ENCODE assay signal across 15 cellular contexts in the genomic region with DNA sequence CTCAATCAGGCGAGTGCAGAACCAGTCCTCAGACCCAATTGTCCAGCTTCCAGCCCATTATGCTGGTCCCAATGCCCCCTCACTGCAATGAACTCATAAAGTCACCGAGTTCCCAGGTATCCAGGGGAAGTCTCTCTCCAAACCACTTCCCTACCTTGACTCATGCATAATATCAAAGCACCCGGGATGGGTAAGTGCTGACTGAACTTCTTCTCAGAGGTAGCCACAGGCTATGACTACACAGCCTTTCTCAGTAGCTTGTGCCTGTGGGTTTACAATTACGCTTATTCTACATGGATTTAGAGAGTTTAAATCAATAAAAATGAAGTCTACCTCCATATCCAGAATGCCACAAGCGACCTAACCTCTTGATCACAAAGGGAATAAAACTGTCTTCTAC. TPM values are rescaled to one million over a fixed set of nuclear protein-coding genes. Genes with fewer than 3 reads are reported as not detected.
DNase-seq lines count a peak whose midpoint lies in the region; ATAC-seq and TF ChIP-seq lines count a peak whose summit lies in the region.
"Had no signal": no experiment of that assay in that cellular context is flagged by ENCODE, and none has a peak within 500 bp of the region (broad histone marks: within the 10 kb centered on the region; RNA-seq: fewer than 3 reads in every experiment).

No MANE protein-coding gene starts in this region.

- H2AK5ac ChIP-seq in mesenchymal stem cell (ENCODE audit: low read length, severe bottlenecking), result no peak overlapping the region

- H3K36me3 Mint-ChIP-seq in activated CD8-positive, alpha-beta memory T cell treated with anti-CD3 and anti-CD28 coated beads, Interleukin-2, amount 10 ng/mL, durations not matched to agents 7 days and 5 days, result no peaks in the 10 kb centered on the region
- no peaks in the 10 kb centered on the region for H3K36me3 Mint-ChIP-seq in activated T-helper 17 cell treated with anti-CD3 and anti-CD28 coated beads, Interleukin-2, amount 50 U/mL, for 72 hours (ENCODE audit: low read depth)
- H3K36me3 Mint-ChIP-seq: CD4-positive, CD25-positive, alpha-beta regulatory T cell had no signal

- H2BK5ac ChIP-seq in mesenchymal stem cell (ENCODE audit: low read depth, low read length, poor library complexity, severe bottlenecking), result no peak overlapping the region

- no peak overlapping the region for H4K91ac ChIP-seq in mesenchymal stem cell (ENCODE audit: low read length)

- H3K27ac Mint-ChIP-seq in activated CD8-positive, alpha-beta memory T cell treated with anti-CD3 and anti-CD28 coated beads, Interleukin-2, amount 10 ng/mL, durations not matched to agents 7 days and 5 days, result no peak overlapping the region
- no peak overlapping the region for H3K27ac Mint-ChIP-seq in activated T-helper 17 cell treated with anti-CD3 and anti-CD28 coated beads, Interleukin-2, amount 50 U/mL, for 72 hours
- H3K27ac Mint-ChIP-seq: CD4-positive, CD25-positive, alpha-beta regulatory T cell had no signal

- H3K4me1 ChIP-seq in foreskin keratinocyte, result no peaks in the 10 kb centered on the region
- H3K4me1 ChIP-seq in mesenchymal stem cell (ENCODE audit: control insufficient read depth, insufficient read depth, low read depth, low read length), result no peaks in the 10 kb centered on the region
- H3K4me1 ChIP-seq: BLaER1 treated with 17β-estradiol and CSF1 and Interleukin-3, amounts not matched to agents 10 nM and 100 nM had no signal

- no peaks in the 10 kb centered on the region for H3K79me1 ChIP-seq in mesenchymal stem cell (replicated peaks; ENCODE audit: low read length, poor library complexity, severe bottlenecking)

- H4K8ac ChIP-seq in mesenchymal stem cell (ENCODE audit: low read length), result no peak overlapping the region

- H3K4me3 Mint-ChIP-seq in activated CD8-positive, alpha-beta memory T cell treated with anti-CD3 and anti-CD28 coated beads, Interleukin-2, amount 10 ng/mL, durations not matched to agents 7 days and 5 days, result no peak overlapping the region
- H3K4me3 Mint-ChIP-seq in activated T-helper 17 cell treated with anti-CD3 and anti-CD28 coated beads, Interleukin-2, amount 50 U/mL, for 72 hours, result no peak overlapping the region
- H3K4me3 Mint-ChIP-seq: CD4-positive, CD25-positive, alpha-beta regulatory T cell had no signal

- no peak overlapping the region for H3K27ac ChIP-seq in foreskin keratinocyte
- no peak overlapping the region for H3K27ac ChIP-seq in mesenchymal stem cell (ENCODE audit: low read length, poor library complexity, severe bottlenecking)
- H3K27ac ChIP-seq: BLaER1 treated with 17β-estradiol and CSF1 and Interleukin-3, amounts not matched to agents 10 nM and 100 nM; GM23248 had no signal

- ATAC-seq in activated CD8-positive, alpha-beta memory T cell treated with anti-CD3 and anti-CD28 coated beads, Interleukin-2, amount 10 ng/mL, durations not matched to agents 7 days and 5 days, result peak; percentile 16
- ATAC-seq in activated T-helper 17 cell treated with anti-CD3 and anti-CD28 coated beads, Interleukin-2, amount 50 U/mL, for 72 hours (replicated peaks), result peak; percentile 78
- ATAC-seq in foreskin keratinocyte, result peak; percentile 51
- ATAC-seq: HCT116 had no signal

- H3K9ac ChIP-seq in mesenchymal stem cell (ENCODE audit: low read length), result no peak overlapping the region
- H3K9ac ChIP-seq: BLaER1 treated with 17β-estradiol and CSF1 and Interleukin-3, amounts not matched to agents 10 nM and 100 nM; GM23248 had no signal

- H3K36me3 ChIP-seq in mesenchymal stem cell (ENCODE audit: control insufficient read depth in 1 of 2, insufficient read depth in 2 of 2, low read depth in 1 of 2, low read length in 2 of 2), result no peaks in the 10 kb centered on the region
- H3K36me3 ChIP-seq: BLaER1 treated with 17β-estradiol and CSF1 and Interleukin-3, amounts not matched to agents 10 nM and 100 nM had no signal

- no peak for TF ChIP-seq CTCF in foreskin keratinocyte (conservative IDR thresholded peaks at IDR 0.05)

- H3K18ac ChIP-seq in mesenchymal stem cell (ENCODE audit: low read depth in 1 of 2, low read length in 2 of 2), result no peak overlapping the region

- no peak overlapping the region for H2BK120ac ChIP-seq in mesenchymal stem cell (ENCODE audit: low read depth, low read length)

- peaks cover 8% of the 10 kb centered on the region for H3K9me3 ChIP-seq in mesenchymal stem cell (ENCODE audit: control insufficient read depth, low read length)

- no peak overlapping the region for H3K23ac ChIP-seq in mesenchymal stem cell (ENCODE audit: low read length in 2 of 2)

- no peak for DNase-seq in activated CD8-positive, alpha-beta memory T cell treated with anti-CD3 and anti-CD28 coated beads, Interleukin-2, amount 10 ng/mL, durations not matched to agents 7 days and 5 days
- no peak for DNase-seq in activated CD8-positive, alpha-beta memory T cell treated with anti-CD3 and anti-CD28 coated beads, Interleukin-2, amount 50 U/mL, for 4 hours
- DNase-seq in HT1080 (ENCODE audit: low read depth) (peak; percentile 45), foreskin keratinocyte (peak; percentile 15 to 41), 8988T (no peak), mesenchymal stem cell (no peak), NCI-H2227 (lab: John Stamatoyannopoulos, UW; ENCODE audit: unreplicated experiment) (no peak)
- DNase-seq: ACHN; CD4-positive, CD25-positive, alpha-beta regulatory T cell; DMS53; GM23248 had no signal

- H3K14ac ChIP-seq in mesenchymal stem cell (ENCODE audit: low read length in 2 of 2), result no peak overlapping the region

- H3K4ac ChIP-seq in mesenchymal stem cell (ENCODE audit: low read depth in 1 of 2, low read length in 2 of 2), result no peak overlapping the region

- H3K27me3 ChIP-seq in foreskin keratinocyte (no peaks in the 10 kb centered on the region), mesenchymal stem cell (ENCODE audit: control insufficient read depth in 1 of 2, insufficient read depth in 1 of 2, low read length in 2 of 2) (peaks cover 42 to 70% of the 10 kb centered on the region in 2 experiments)
- H3K27me3 ChIP-seq: BLaER1 treated with 17β-estradiol and CSF1 and Interleukin-3, amounts not matched to agents 10 nM and 100 nM had no signal

- no peak overlapping the region for H2BK12ac ChIP-seq in mesenchymal stem cell (ENCODE audit: low read length in 2 of 2)

- no peak overlapping the region for H3K4me2 ChIP-seq in mesenchymal stem cell (ENCODE audit: low read length, poor library complexity, severe bottlenecking)
- H3K4me2 ChIP-seq: BLaER1 treated with 17β-estradiol and CSF1 and Interleukin-3, amounts not matched to agents 10 nM and 100 nM had no signal

- no peak overlapping the region for H2AFZ ChIP-seq in mesenchymal stem cell (ENCODE audit: low read depth, low read length)
- H2AFZ ChIP-seq: GM23248 had no signal

- no peaks in the 10 kb centered on the region for H3K9me3 Mint-ChIP-seq in activated CD8-positive, alpha-beta memory T cell treated with anti-CD3 and anti-CD28 coated beads, Interleukin-2, amount 10 ng/mL, durations not matched to agents 7 days and 5 days (ENCODE audit: low read depth)
- peaks cover 2% of the 10 kb centered on the region for H3K9me3 Mint-ChIP-seq in activated T-helper 17 cell treated with anti-CD3 and anti-CD28 coated beads, Interleukin-2, amount 50 U/mL, for 72 hours

- H3K27me3 Mint-ChIP-seq in activated CD8-positive, alpha-beta memory T cell treated with anti-CD3 and anti-CD28 coated beads, Interleukin-2, amount 10 ng/mL, durations not matched to agents 7 days and 5 days, result peaks cover 2% of the 10 kb centered on the region
- peaks cover 19% of the 10 kb centered on the region for H3K27me3 Mint-ChIP-seq in activated T-helper 17 cell treated with anti-CD3 and anti-CD28 coated beads, Interleukin-2, amount 50 U/mL, for 72 hours

- no peak overlapping the region for H2BK15ac ChIP-seq in mesenchymal stem cell (ENCODE audit: low read depth, poor library complexity, severe bottlenecking)

- CTCF ChIA-PET in activated CD8-positive, alpha-beta memory T cell treated with anti-CD3 and anti-CD28 coated beads, Interleukin-2, amount 10 ng/mL, durations not matched to agents 7 days and 5 days (lab: Charles Lee), result interaction anchor here (1.2 to 1.9 kb wide), 2 partner anchors 12 to 173 kb away, joined by 3 to 6 read pairs; no protein-coding TSS in a partner anchor

- no peak overlapping the region for H3K4me3 ChIP-seq in mesenchymal stem cell (ENCODE audit: insufficient read depth in 1 of 2, low read depth in 1 of 2, low read length in 2 of 2)
- H3K4me3 ChIP-seq: BLaER1 treated with 17β-estradiol and CSF1 and Interleukin-3, amounts not matched to agents 10 nM and 100 nM; GM23248 had no signal

- WGBS in mesenchymal stem cell, result 83% methylated on average over 5 of the region's 5 CpGs

- H3K4me1 Mint-ChIP-seq in activated CD8-positive, alpha-beta memory T cell treated with anti-CD3 and anti-CD28 coated beads, Interleukin-2, amount 10 ng/mL, durations not matched to agents 7 days and 5 days, result peaks cover 3% of the 10 kb centered on the region
- no peaks in the 10 kb centered on the region for H3K4me1 Mint-ChIP-seq in activated T-helper 17 cell treated with anti-CD3 and anti-CD28 coated beads, Interleukin-2, amount 50 U/mL, for 72 hours
- H3K4me1 Mint-ChIP-seq: CD4-positive, CD25-positive, alpha-beta regulatory T cell had no signal

RNA-seq across cellular contexts. Expression of gene C13orf42, which starts 1.7 kb away (rescaled TPM):
- not detected for total RNA-seq in activated CD8-positive, alpha-beta memory T cell treated with anti-CD3 and anti-CD28 coated beads, Interleukin-2, amount 10 ng/mL, durations not matched to agents 7 days and 5 days
- not detected in 2 replicates for total RNA-seq in HT1080 (2014; rRNA removed; shearing (Covaris generic))
- not detected in 2 replicates for polyA plus RNA-seq in HT1080 (2015; cell fraction: cytosol; rRNA removed)
- polyA plus RNA-seq in HT1080 (2015; cell fraction: nucleus; rRNA removed), result not detected in 2 replicates
- not detected for total RNA-seq in activated T-helper 17 cell treated with anti-CD3 and anti-CD28 coated beads, Interleukin-2, amount 50 U/mL, for 72 hours
- not detected in 2 replicates for total RNA-seq in foreskin keratinocyte
- polyA plus RNA-seq in foreskin keratinocyte, result not detected in 2 replicates
- polyA plus RNA-seq in mesenchymal stem cell (2013, experiment 1 of 2), result not detected
- polyA plus RNA-seq in mesenchymal stem cell (2013, experiment 2 of 2), result not detected
- total RNA-seq: A172; CD4-positive, CD25-positive, alpha-beta regulatory T cell; GM23248 had no signal
- polyA plus RNA-seq: CD4-positive, CD25-positive, alpha-beta regulatory T cell; GM23248 had no signal

Comparison
In these comparisons a context has a peak if more than half of its experiments do, and no peak if none do; other contexts are left out.
1. ATAC-seq: peak in every context shown above with its lines; median percentile 78 in activated T-helper 17 cell treated with anti-CD3 and anti-CD28 coated beads, Interleukin-2, amount 50 U/mL, for 72 hours; 51 in foreskin keratinocyte; 16 in activated CD8-positive, alpha-beta memory T cell treated with anti-CD3 and anti-CD28 coated beads, Interleukin-2, amount 10 ng/mL, durations not matched to agents 7 days and 5 days.
2. DNase-seq: peak in HT1080 (single experiment) and foreskin keratinocyte (2 of 2); none in activated CD8-positive, alpha-beta memory T cell treated with anti-CD3 and anti-CD28 coated beads, Interleukin-2, amount 10 ng/mL, durations not matched to agents 7 days and 5 days (single experiment), activated CD8-positive, alpha-beta memory T cell treated with anti-CD3 and anti-CD28 coated beads, Interleukin-2, amount 50 U/mL, for 4 hours (single experiment), 8988T (single experiment), mesenchymal stem cell (single experiment) and NCI-H2227 (single experiment).